In genomic region chr17:48606892-48607241, GRCh38 we compare ENCODE assay signal across 19 cellular contexts. TPM values are rescaled to one million over a fixed set of nuclear protein-coding genes. Genes with fewer than 3 reads are reported as not detected.
DNase-seq lines count a peak whose midpoint lies in the region; ATAC-seq, FAIRE-seq and TF ChIP-seq lines count a peak whose summit lies in the region.
"Had no signal": no experiment of that assay in that cellular context is flagged by ENCODE, and none has a peak within 500 bp of the region (broad histone marks: within the 10 kb centered on the region; RNA-seq: fewer than 3 reads in every experiment).

No MANE protein-coding gene starts in this region.

- H3K36me3 ChIP-seq in GM12878 (ENCODE audit: control insufficient read depth in 2 of 2, insufficient read depth in 2 of 2, low read length in 1 of 2) (no peaks in the 10 kb centered on the region; a peak in 1 of 4 replicates), mesenchymal stem cell (ENCODE audit: control insufficient read depth in 1 of 2, insufficient read depth in 2 of 2, low read depth in 1 of 2, low read length in 2 of 2) (peaks cover 5 to 13% of the 10 kb centered on the region in 2 experiments), ovary (no peaks in the 10 kb centered on the region)

- TF ChIP-seq EP300 in GM12878 (IDR thresholded peaks at IDR 0.05; ENCODE audit: borderline replicate concordance in 1 of 2, control insufficient read depth in 1 of 2, low read depth in 2 of 2, low read length in 2 of 2), result no peak
- TF ChIP-seq EP300 in ovary (IDR thresholded peaks at IDR 0.05), result no peak

- no peaks in the 10 kb centered on the region for H3K9me3 ChIP-seq in GM12878 (replicated peaks; ENCODE audit: control insufficient read depth, insufficient read depth, low read length)
- H3K9me3 ChIP-seq in mesenchymal stem cell (ENCODE audit: control insufficient read depth, low read length), result no peaks in the 10 kb centered on the region
- peaks cover 0 to 18% of the 10 kb centered on the region in 2 donors for H3K9me3 ChIP-seq in ovary
- H3K9me3 ChIP-seq: SK-N-SH had no signal

- H3K79me1 ChIP-seq in mesenchymal stem cell (replicated peaks; ENCODE audit: low read length, poor library complexity, severe bottlenecking), result peaks cover 14% of the 10 kb centered on the region

- POLR2A ChIA-PET in GM12878 (lab: Charles Lee), result no interaction called here

- peaks cover 8% of the 10 kb centered on the region for H3K4me1 ChIP-seq in GM12878 (ENCODE audit: control insufficient read depth, insufficient read depth, low read length)
- H3K4me1 ChIP-seq in mesenchymal stem cell (ENCODE audit: control insufficient read depth, insufficient read depth, low read depth, low read length), result peaks cover 18% of the 10 kb centered on the region
- H3K4me1 ChIP-seq in ovary (ENCODE audit: insufficient read depth), result peaks cover 2% of the 10 kb centered on the region

- intact Hi-C loops in GM12878 (cut with micrococcal nuclease; ENCODE audit: unreplicated experiment), result no loop called here
- intact Hi-C loops in ovary (cut with DNase I), result no loop called here

- H2BK5ac ChIP-seq in mesenchymal stem cell (ENCODE audit: low read depth, low read length, poor library complexity, severe bottlenecking), result no peak overlapping the region

- peak overlapping the region in 1 of 2 experiments; percentile 79 for H3K14ac ChIP-seq in mesenchymal stem cell (ENCODE audit: low read length in 2 of 2)

- no peak overlapping the region for H2BK15ac ChIP-seq in mesenchymal stem cell (ENCODE audit: low read depth, poor library complexity, severe bottlenecking)

- RAD21 ChIA-PET in GM12878 (lab: Charles Lee; ENCODE audit: unreplicated experiment), result interaction anchor here (0.8 to 1.4 kb wide), 3 partner anchors 12 to 273 kb away, joined by 3 to 5 read pairs (median 3); partner anchors contain the start of gene HOXB5

- in situ Hi-C loops in GM12878 (cut with MboI), result no loop called here

- ATAC-seq in GM12878 (no peak), GM18870 (IDR thresholded peaks at IDR 0.05; ENCODE audit: unreplicated experiment) (no peak), HG02678 (IDR thresholded peaks at IDR 0.05; ENCODE audit: unreplicated experiment) (no peak), GM21737 (IDR thresholded peaks at IDR 0.05; ENCODE audit: unreplicated experiment) (no peak)
- ATAC-seq: K562 had no signal

- peak overlapping the region; percentile 36 for H4K8ac ChIP-seq in mesenchymal stem cell (ENCODE audit: low read length)

- SMC1A ChIA-PET in GM12878 (lab: Charles Lee; ENCODE audit: uncharacterized antibody, unreplicated experiment), result interaction anchor here (0.9 to 1.2 kb wide), 2 partner anchors 9 to 33 kb away, joined by 3 read pairs; no protein-coding TSS in a partner anchor

- H2AFZ ChIP-seq in GM12878 (ENCODE audit: control insufficient read depth, low read depth, low read length) (no peak overlapping the region), mesenchymal stem cell (ENCODE audit: low read depth, low read length) (no peak overlapping the region)

- no peaks in the 10 kb centered on the region for H4K20me1 ChIP-seq in GM12878 (ENCODE audit: control insufficient read depth, insufficient read depth)

- no TSS peak for BruUV-seq in GM12878 (replicated peaks; lab: Mats Ljungman, UMichigan)

- no peaks in the 10 kb centered on the region for H3K79me2 ChIP-seq in GM12878 (ENCODE audit: control insufficient read depth, insufficient read depth, low read length)

- H3K4me3 ChIP-seq in GM12878, result no peak overlapping the region
- peak overlapping the region in 1 of 2 experiments; percentile 23 for H3K4me3 ChIP-seq in mesenchymal stem cell (ENCODE audit: insufficient read depth in 1 of 2, low read depth in 1 of 2, low read length in 2 of 2)
- no peak overlapping the region for H3K4me3 ChIP-seq in ovary
- H3K4me3 ChIP-seq: K562 had no signal

- no peak overlapping the region for H3K9ac ChIP-seq in GM12878 (ENCODE audit: control insufficient read depth, insufficient read depth, low read length)
- peak overlapping the region; percentile 96 for H3K9ac ChIP-seq in mesenchymal stem cell (ENCODE audit: low read length)
- H3K9ac ChIP-seq: SK-N-SH had no signal

- peak overlapping the region in 1 of 2 experiments; percentile 73 for H2BK12ac ChIP-seq in mesenchymal stem cell (ENCODE audit: low read length in 2 of 2)

- H3K18ac ChIP-seq in mesenchymal stem cell (ENCODE audit: low read depth in 1 of 2, low read length in 2 of 2), result peak overlapping the region; percentile 89 to 97

- H2AK5ac ChIP-seq in mesenchymal stem cell (ENCODE audit: low read length, severe bottlenecking), result no peak overlapping the region

- peaks cover 2 to 7% of the 10 kb centered on the region in 2 experiments for H3K27me3 ChIP-seq in GM12878 (replicated peaks in 1 of 2; ENCODE audit: control insufficient read depth in 2 of 2, insufficient read depth in 2 of 2, low read length in 1 of 2)
- peaks cover 0 to 7% of the 10 kb centered on the region in 2 experiments for H3K27me3 ChIP-seq in mesenchymal stem cell (ENCODE audit: control insufficient read depth in 1 of 2, insufficient read depth in 1 of 2, low read length in 2 of 2)
- H3K27me3 ChIP-seq in ovary, result peaks cover 5% of the 10 kb centered on the region

- H4K91ac ChIP-seq in mesenchymal stem cell (ENCODE audit: low read length), result peak overlapping the region; percentile 35

- 68% methylated on average over 2 of the region's 2 CpGs for WGBS in GM12878 (ENCODE audit: insufficient coverage, insufficient replicate concordance, low lambda C conversion rate, missing lambda C conversion rate)
- WGBS in mesenchymal stem cell, result 36% methylated on average over 1 of the region's 2 CpGs
- WGBS in ovary, 3 donors, result 69 to 82% (median 74%) methylated on average over 2 of the region's 2 CpGs

- H3K27ac ChIP-seq in GM12878 (ENCODE audit: control insufficient read depth, insufficient read depth) (no peak overlapping the region), mesenchymal stem cell (ENCODE audit: low read length, poor library complexity, severe bottlenecking) (no peak overlapping the region), ovary (no peak overlapping the region)

- peak overlapping the region in 1 of 2 experiments; percentile 95 for H3K4ac ChIP-seq in mesenchymal stem cell (ENCODE audit: low read depth in 1 of 2, low read length in 2 of 2)

- TF ChIP-seq RAD21 in GM12878 (IDR thresholded peaks at IDR 0.05; ENCODE audit: insufficient read depth, low read depth, low read length), result no peak

- CTCF ChIA-PET in GM12878 (lab: Yijun Ruan, JAX), result interaction anchor here (0.7 to 1.7 kb wide), 3 partner anchors 23 to 347 kb away, joined by 3 to 4 read pairs (median 3); no protein-coding TSS in a partner anchor

- no peak for TF ChIP-seq CTCF in GM12878 (IDR thresholded peaks at IDR 0.05 in 2 of 3, conservative IDR thresholded peaks at IDR 0.05 in 1 of 3; ENCODE audit: control insufficient read depth in 2 of 3, extremely low read depth in 1 of 3, insufficient read depth in 1 of 3, low read depth in 3 of 3, low read length in 3 of 3)
- TF ChIP-seq CTCF in ovary (IDR thresholded peaks at IDR 0.05), result no peak

- TF ChIP-seq POLR2A in GM12878 (IDR thresholded peaks at IDR 0.05; ENCODE audit: low read depth, low read length) (no peak), ovary (IDR thresholded peaks at IDR 0.05) (no peak)

- H3K23ac ChIP-seq in mesenchymal stem cell (ENCODE audit: low read length in 2 of 2), result peak overlapping the region in 1 of 2 experiments; percentile 34

- H2BK120ac ChIP-seq in mesenchymal stem cell (ENCODE audit: low read depth, low read length), result peak overlapping the region; percentile 39

- FAIRE-seq in GM12878 (lab: Jason Lieb, UNC), result peak; percentile 41
- FAIRE-seq: D721Med, K562, RCC 7860 had no signal

- H3K4me2 ChIP-seq in GM12878 (ENCODE audit: control insufficient read depth, insufficient read depth) (no peak overlapping the region), mesenchymal stem cell (ENCODE audit: low read length, poor library complexity, severe bottlenecking) (no peak overlapping the region)
- H3K4me2 ChIP-seq: SK-N-SH had no signal

- DNase-seq in HT-29 (ENCODE audit: low spot score) (peak; percentile 74), GM12878 (ENCODE audit: low read depth, low spot score) (no peak), mesenchymal stem cell (no peak), ovary (no peak)
- DNase-seq: C1 segment of cervical spinal cord; CD8-positive, alpha-beta memory T cell; DMS79; H9; NCI-H1105 treated with DMSO at 0.1 percent for 48 hours; NCI-H1694; NCI-H2081 treated with DMSO at 0.1 percent for 48 hours; Right ventricle myocardium superior; SK-N-SH had no signal

RNA-seq across cellular contexts. Expression of gene HOXB6, which starts 2.1 kb away (rescaled TPM):
- 160 and 174 TPM in 2 replicates for total RNA-seq in HT-29 (2014; rRNA removed; shearing (Covaris generic))
- not detected in 2 replicates for total RNA-seq in GM12878 (2013; cell fraction: nucleolus; rRNA removed)
- total RNA-seq in GM12878 (2014; rRNA removed) (0.05 and 0.06 TPM in 2 replicates), GM12878 (2014; rRNA removed; fragmentation: Illumina TruSeq; extraction: Trizol) (0.09 TPM in 1 of 2 replicates, not detected in the other), GM12878 (2021) (0.13 and 0.24 TPM in 2 replicates), ovary (10 to 100 TPM in 1 of 7 donors, 1 to 10 TPM in 4, under 1 TPM in 2; 0.25 to 10.3 (median 1.7) TPM)
- polyA plus RNA-seq in GM12878 (2011; ENCODE audit: low read depth), result 0.16 TPM
- polyA plus RNA-seq in GM12878 (2011; rRNA removed) (0.10 TPM in 1 of 2 replicates, not detected in the other), GM12878 (2014; fragmentation: Illumina TruSeq; extraction: Trizol) (0.07 TPM in 1 of 2 replicates, not detected in the other), GM12878 (2014; fragmentation: Nextera tagmentation; extraction: Ambion mirVana) (under 1 TPM in 1 of 2 experiments, not detected in 1; 0.04 TPM), GM12878 (2014; rRNA removed) (0.22 and 0.51 TPM in 2 replicates), GM12878 (2016; fragmentation: Nextera tagmentation; extraction: Ambion mirVana) (under 1 TPM in 1 of 2 experiments, not detected in 1; 0.13 TPM), ovary (under 1 TPM; 0.25 to 0.73 TPM)
- 0.10 and 0.27 TPM in 2 replicates for polyA plus RNA-seq in GM12878 (2011; cell fraction: cytosol; rRNA removed)
- polyA plus RNA-seq in GM12878 (2011; cell fraction: nucleus; rRNA removed), result 0.10 TPM in 1 of 2 replicates, not detected in the other
- 0.21 TPM in 1 of 2 replicates, not detected in the other for polyA plus RNA-seq in GM12878 (2012)
- 0.10 TPM in 1 of 2 replicates, not detected in the other for polyA minus RNA-seq in GM12878 (2011; rRNA and poly(A)+ RNA removed)
- polyA minus RNA-seq in GM12878 (2011; cell fraction: cytosol; rRNA and poly(A)+ RNA removed), result not detected in 2 replicates
- not detected in 2 replicates for polyA minus RNA-seq in GM12878 (2011; cell fraction: nucleus; rRNA and poly(A)+ RNA removed)
- polyA plus RNA-seq in mesenchymal stem cell (2013, experiment 1 of 2), result 37.1 TPM
- polyA plus RNA-seq in mesenchymal stem cell (2013, experiment 2 of 2), result 35.9 TPM
- total RNA-seq: H9 had no signal
- polyA plus RNA-seq: CD8-positive, alpha-beta memory T cell; SK-N-SH had no signal

RNA-seq across cellular contexts. Expression of gene HOXB7, which starts 4.0 kb away (rescaled TPM):
- 37.3 and 39.7 TPM in 2 replicates for total RNA-seq in HT-29 (2014; rRNA removed; shearing (Covaris generic))
- total RNA-seq in GM12878 (2013; cell fraction: nucleolus; rRNA removed), result 0.98 and 1.3 TPM in 2 replicates
- total RNA-seq in GM12878 (2014; rRNA removed) (3.2 and 4.2 TPM in 2 replicates), GM12878 (2014; rRNA removed; fragmentation: Illumina TruSeq; extraction: Trizol) (3.6 and 5.8 TPM in 2 replicates), GM12878 (2021) (4.0 and 4.5 TPM in 2 replicates), ovary (1 to 10 TPM in 4 of 7 donors, under 1 TPM in 3; 0.23 to 2.9 (median 1.3) TPM)
- 2.3 TPM for polyA plus RNA-seq in GM12878 (2011; ENCODE audit: low read depth)
- polyA plus RNA-seq in GM12878 (2011; rRNA removed) (7.4 and 8.3 TPM in 2 replicates), GM12878 (2014; fragmentation: Illumina TruSeq; extraction: Trizol) (1.3 and 3.7 TPM in 2 replicates), GM12878 (2014; fragmentation: Nextera tagmentation; extraction: Ambion mirVana) (1 to 10 TPM; 2.8 to 3.4 TPM), GM12878 (2014; rRNA removed) (5.1 and 7.0 TPM in 2 replicates), GM12878 (2016; fragmentation: Nextera tagmentation; extraction: Ambion mirVana) (1 to 10 TPM; 4.3 to 4.8 TPM), ovary (1 to 10 TPM in 1 of 2 donors, under 1 TPM in 1; 0.48 to 6.9 TPM)
- 6.8 and 8.1 TPM in 2 replicates for polyA plus RNA-seq in GM12878 (2011; cell fraction: cytosol; rRNA removed)
- 2.5 and 4.1 TPM in 2 replicates for polyA plus RNA-seq in GM12878 (2011; cell fraction: nucleus; rRNA removed)
- polyA plus RNA-seq in GM12878 (2012), result 3.9 and 4.1 TPM in 2 replicates
- polyA minus RNA-seq in GM12878 (2011; rRNA and poly(A)+ RNA removed), result 1.6 and 2.8 TPM in 2 replicates
- 1.7 and 2.2 TPM in 2 replicates for polyA minus RNA-seq in GM12878 (2011; cell fraction: cytosol; rRNA and poly(A)+ RNA removed)
- 0.97 and 1.2 TPM in 2 replicates for polyA minus RNA-seq in GM12878 (2011; cell fraction: nucleus; rRNA and poly(A)+ RNA removed)
- 108 TPM for polyA plus RNA-seq in mesenchymal stem cell (2013, experiment 1 of 2)
- polyA plus RNA-seq in mesenchymal stem cell (2013, experiment 2 of 2), result 115 TPM
- total RNA-seq: H9 had no signal
- polyA plus RNA-seq: SK-N-SH had no signal

RNA-seq across cellular contexts. Expression of gene HOXB8, which starts 8.2 kb away (rescaled TPM):
- 51.0 and 52.7 TPM in 2 replicates for total RNA-seq in HT-29 (2014; rRNA removed; shearing (Covaris generic))
- not detected in 2 replicates for total RNA-seq in GM12878 (2013; cell fraction: nucleolus; rRNA removed)
- not detected in 2 replicates for total RNA-seq in GM12878 (2014; rRNA removed)
- not detected in 2 replicates for total RNA-seq in GM12878 (2014; rRNA removed; fragmentation: Illumina TruSeq; extraction: Trizol)
- total RNA-seq in GM12878 (2021), result 0.21 TPM in 1 of 2 replicates, not detected in the other
- not detected for polyA plus RNA-seq in GM12878 (2011; ENCODE audit: low read depth)
- not detected in 2 replicates for polyA plus RNA-seq in GM12878 (2011; rRNA removed)
- polyA plus RNA-seq in GM12878 (2011; cell fraction: cytosol; rRNA removed), result not detected in 2 replicates
- not detected in 2 replicates for polyA plus RNA-seq in GM12878 (2011; cell fraction: nucleus; rRNA removed)
- polyA plus RNA-seq in GM12878 (2012), result not detected in 2 replicates
- not detected in 2 replicates for polyA plus RNA-seq in GM12878 (2014; fragmentation: Illumina TruSeq; extraction: Trizol)
- not detected for polyA plus RNA-seq in GM12878 (2014; fragmentation: Nextera tagmentation; extraction: Ambion mirVana)
- not detected in 2 replicates for polyA plus RNA-seq in GM12878 (2014; rRNA removed)
- polyA plus RNA-seq in GM12878 (2016; fragmentation: Nextera tagmentation; extraction: Ambion mirVana), result not detected
- not detected in 2 replicates for polyA minus RNA-seq in GM12878 (2011; rRNA and poly(A)+ RNA removed)
- polyA minus RNA-seq in GM12878 (2011; cell fraction: cytosol; rRNA and poly(A)+ RNA removed), result not detected in 2 replicates
- polyA minus RNA-seq in GM12878 (2011; cell fraction: nucleus; rRNA and poly(A)+ RNA removed), result not detected in 2 replicates
- 53.4 TPM for polyA plus RNA-seq in mesenchymal stem cell (2013, experiment 1 of 2)
- polyA plus RNA-seq in mesenchymal stem cell (2013, experiment 2 of 2), result 50.0 TPM
- total RNA-seq in ovary, result 1 to 10 TPM in 2 of 7 donors, under 1 TPM in 2, not detected in 3; 0.17 to 2.5 (median 0.97) TPM
- under 1 TPM in 1 of 2 donors, not detected in 1; 0.28 TPM for polyA plus RNA-seq in ovary
- total RNA-seq: CD8-positive, alpha-beta memory T cell; H9; Right ventricle myocardium superior had no signal
- polyA plus RNA-seq: CD8-positive, alpha-beta memory T cell; SK-N-SH had no signal

RNA-seq across cellular contexts. Expression of gene HOXB5, which starts 13.3 kb away (rescaled TPM):
- 7.5 and 8.2 TPM in 2 replicates for total RNA-seq in HT-29 (2014; rRNA removed; shearing (Covaris generic))
- total RNA-seq in GM12878 (2013; cell fraction: nucleolus; rRNA removed), result not detected in 2 replicates
- total RNA-seq in GM12878 (2014; rRNA removed) (not detected in 2 replicates), GM12878 (2014; rRNA removed; fragmentation: Illumina TruSeq; extraction: Trizol) (not detected in 2 replicates), GM12878 (2021) (not detected in 2 replicates), ovary (1 to 10 TPM in 2 of 7 donors, under 1 TPM in 4, not detected in 1; 0.20 to 2.8 (median 0.66) TPM)
- not detected for polyA plus RNA-seq in GM12878 (2011; ENCODE audit: low read depth)
- polyA plus RNA-seq in GM12878 (2011; rRNA removed) (not detected in 2 replicates), GM12878 (2014; fragmentation: Illumina TruSeq; extraction: Trizol) (not detected in 2 replicates), GM12878 (2014; fragmentation: Nextera tagmentation; extraction: Ambion mirVana) (not detected), GM12878 (2014; rRNA removed) (not detected in 2 replicates), GM12878 (2016; fragmentation: Nextera tagmentation; extraction: Ambion mirVana) (not detected), ovary (under 1 TPM; 0.04 to 0.53 TPM)
- polyA plus RNA-seq in GM12878 (2011; cell fraction: cytosol; rRNA removed), result not detected in 2 replicates
- polyA plus RNA-seq in GM12878 (2011; cell fraction: nucleus; rRNA removed), result not detected in 2 replicates
- polyA plus RNA-seq in GM12878 (2012), result not detected in 2 replicates
- not detected in 2 replicates for polyA minus RNA-seq in GM12878 (2011; rRNA and poly(A)+ RNA removed)
- not detected in 2 replicates for polyA minus RNA-seq in GM12878 (2011; cell fraction: cytosol; rRNA and poly(A)+ RNA removed)
- polyA minus RNA-seq in GM12878 (2011; cell fraction: nucleus; rRNA and poly(A)+ RNA removed), result not detected in 2 replicates
- 15.0 TPM for polyA plus RNA-seq in mesenchymal stem cell (2013, experiment 1 of 2)
- 14.1 TPM for polyA plus RNA-seq in mesenchymal stem cell (2013, experiment 2 of 2)
- total RNA-seq: CD8-positive, alpha-beta memory T cell; H9 had no signal
- polyA plus RNA-seq: CD8-positive, alpha-beta memory T cell; SK-N-SH had no signal

RNA-seq across cellular contexts. Expression of gene HOXB3, which starts 16.8 kb away (rescaled TPM):
- total RNA-seq in HT-29 (2014; rRNA removed; shearing (Covaris generic)), result 99.5 and 126 TPM in 2 replicates
- total RNA-seq in GM12878 (2013; cell fraction: nucleolus; rRNA removed), result 23.2 and 26.2 TPM in 2 replicates
- total RNA-seq in GM12878 (2014; rRNA removed) (2.8 and 4.5 TPM in 2 replicates), GM12878 (2014; rRNA removed; fragmentation: Illumina TruSeq; extraction: Trizol) (3.0 and 3.5 TPM in 2 replicates), GM12878 (2021) (5.6 and 6.7 TPM in 2 replicates), ovary (10 to 100 TPM in 2 of 7 donors, 1 to 10 TPM in 3, under 1 TPM in 2; 0.43 to 10.7 (median 2.7) TPM)
- polyA plus RNA-seq in GM12878 (2011; ENCODE audit: low read depth), result 2.1 TPM
- polyA plus RNA-seq in GM12878 (2011; rRNA removed) (6.4 and 9.1 TPM in 2 replicates), GM12878 (2014; fragmentation: Illumina TruSeq; extraction: Trizol) (4.5 and 4.6 TPM in 2 replicates), GM12878 (2014; fragmentation: Nextera tagmentation; extraction: Ambion mirVana) (under 1 TPM; 0.64 to 0.91 TPM), GM12878 (2014; rRNA removed) (7.7 and 8.3 TPM in 2 replicates), GM12878 (2016; fragmentation: Nextera tagmentation; extraction: Ambion mirVana) (under 1 TPM; 0.19 to 0.76 TPM), ovary (1 to 10 TPM in 1 of 2 donors, under 1 TPM in 1; 0.48 to 4.7 TPM)
- 4.0 and 4.7 TPM in 2 replicates for polyA plus RNA-seq in GM12878 (2011; cell fraction: cytosol; rRNA removed)
- 35.2 and 38.0 TPM in 2 replicates for polyA plus RNA-seq in GM12878 (2011; cell fraction: nucleus; rRNA removed)
- 3.2 and 3.9 TPM in 2 replicates for polyA plus RNA-seq in GM12878 (2012)
- 1.2 and 2.0 TPM in 2 replicates for polyA minus RNA-seq in GM12878 (2011; rRNA and poly(A)+ RNA removed)
- 1.5 and 1.6 TPM in 2 replicates for polyA minus RNA-seq in GM12878 (2011; cell fraction: cytosol; rRNA and poly(A)+ RNA removed)
- polyA minus RNA-seq in GM12878 (2011; cell fraction: nucleus; rRNA and poly(A)+ RNA removed), result 7.1 and 7.3 TPM in 2 replicates
- 39.4 TPM for polyA plus RNA-seq in mesenchymal stem cell (2013, experiment 1 of 2)
- polyA plus RNA-seq in mesenchymal stem cell (2013, experiment 2 of 2), result 35.7 TPM
- total RNA-seq: H9 had no signal

Comparison
In these comparisons a context has a peak if more than half of its experiments do, and no peak if none do; other contexts are left out.
1. RNA of gene HOXB6, which starts 2.1 kb away (total RNA-seq): 160 to 174 TPM in HT-29; 0.25 to 10.3 TPM in ovary and 0.05 to 0.24 TPM in GM12878; every median in the first group is over 10 times any median in the second.
2. RNA of gene HOXB8, which starts 8.2 kb away (total RNA-seq): 51.0 to 52.7 TPM in HT-29; 0.17 to 2.5 TPM in ovary and 0.21 TPM in GM12878; every median in the first group is over 10 times any median in the second.